Comparison of ENCODE assay signal across 2 cellular contexts in the genomic region with DNA sequence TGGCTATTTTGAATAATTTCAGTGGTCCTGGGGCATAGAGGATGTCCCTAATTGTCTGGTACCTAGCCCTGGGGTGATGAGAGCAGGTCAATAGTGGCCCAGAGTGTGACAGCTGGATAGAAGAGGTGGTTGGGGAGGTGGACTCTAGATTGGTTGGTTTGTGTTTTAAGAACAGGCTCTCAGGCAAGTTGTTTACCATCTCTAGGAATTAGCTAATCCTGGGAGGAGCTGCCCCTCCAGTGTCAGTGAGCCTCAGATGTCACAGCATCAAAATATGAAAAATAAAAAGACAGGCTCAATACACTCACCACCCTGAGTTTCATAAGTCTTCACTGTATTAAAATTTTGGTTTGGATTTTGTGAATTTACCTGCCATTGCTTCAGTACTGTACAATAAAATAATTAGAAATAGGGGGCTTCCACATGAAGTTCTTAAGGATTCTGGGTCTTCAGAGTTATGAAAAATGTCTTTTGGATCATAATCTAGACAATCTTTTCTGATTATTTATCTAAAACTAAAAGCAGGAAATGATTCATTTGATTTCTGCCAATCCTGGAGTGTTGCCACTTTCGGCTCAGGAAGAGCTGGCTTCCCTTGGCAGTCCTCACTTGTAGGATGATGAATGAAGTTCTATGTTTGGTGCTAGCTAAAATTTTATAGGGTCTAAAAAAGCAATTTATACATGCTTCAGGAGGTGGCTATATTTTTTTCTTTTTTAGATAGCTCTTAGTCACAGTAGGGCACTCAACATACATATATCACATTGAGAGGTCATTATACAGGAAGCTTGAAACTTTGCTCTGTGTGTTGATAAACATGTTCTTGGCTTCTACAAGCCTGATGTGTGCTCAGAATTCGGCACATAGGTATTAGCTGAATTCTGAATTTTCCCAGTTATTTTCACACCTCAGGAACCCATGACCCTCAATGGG.
TF ChIP-seq lines count a peak whose summit lies in the region.

No MANE protein-coding gene starts in this region.

TF ChIP-seq in liver, 16 proteins besides CTCF, POLR2A, EP300 and RAD21:
- TF ChIP-seq HNF4A (conservative IDR thresholded peaks at IDR 0.05), result peak in 1 of 2 donors; percentile 23
- TF ChIP-seq FOXA2 (IDR thresholded peaks at IDR 0.05), result no peak

TF ChIP-seq in HepG2, 621 proteins besides CTCF, POLR2A, EP300 and RAD21:
- TF ChIP-seq HDAC6 (IDR thresholded peaks at IDR 0.05; ENCODE audit: low read depth, low read length) (no peak), HNF4A (CRISPR knock-in tag; IDR thresholded peaks at IDR 0.05) (no peak), RAD51 (IDR thresholded peaks at IDR 0.05; ENCODE audit: borderline replicate concordance) (no peak), ZNF841 (CRISPR knock-in tag; IDR thresholded peaks at IDR 0.05; ENCODE audit: borderline replicate concordance) (no peak), ISL2 (CRISPR knock-in tag; IDR thresholded peaks at IDR 0.05) (no peak), NONO (IDR thresholded peaks at IDR 0.05) (no peak), NONO (CRISPR knock-in tag; conservative IDR thresholded peaks at IDR 0.05) (no peak)
- TF ChIP-seq, protein P1, sequence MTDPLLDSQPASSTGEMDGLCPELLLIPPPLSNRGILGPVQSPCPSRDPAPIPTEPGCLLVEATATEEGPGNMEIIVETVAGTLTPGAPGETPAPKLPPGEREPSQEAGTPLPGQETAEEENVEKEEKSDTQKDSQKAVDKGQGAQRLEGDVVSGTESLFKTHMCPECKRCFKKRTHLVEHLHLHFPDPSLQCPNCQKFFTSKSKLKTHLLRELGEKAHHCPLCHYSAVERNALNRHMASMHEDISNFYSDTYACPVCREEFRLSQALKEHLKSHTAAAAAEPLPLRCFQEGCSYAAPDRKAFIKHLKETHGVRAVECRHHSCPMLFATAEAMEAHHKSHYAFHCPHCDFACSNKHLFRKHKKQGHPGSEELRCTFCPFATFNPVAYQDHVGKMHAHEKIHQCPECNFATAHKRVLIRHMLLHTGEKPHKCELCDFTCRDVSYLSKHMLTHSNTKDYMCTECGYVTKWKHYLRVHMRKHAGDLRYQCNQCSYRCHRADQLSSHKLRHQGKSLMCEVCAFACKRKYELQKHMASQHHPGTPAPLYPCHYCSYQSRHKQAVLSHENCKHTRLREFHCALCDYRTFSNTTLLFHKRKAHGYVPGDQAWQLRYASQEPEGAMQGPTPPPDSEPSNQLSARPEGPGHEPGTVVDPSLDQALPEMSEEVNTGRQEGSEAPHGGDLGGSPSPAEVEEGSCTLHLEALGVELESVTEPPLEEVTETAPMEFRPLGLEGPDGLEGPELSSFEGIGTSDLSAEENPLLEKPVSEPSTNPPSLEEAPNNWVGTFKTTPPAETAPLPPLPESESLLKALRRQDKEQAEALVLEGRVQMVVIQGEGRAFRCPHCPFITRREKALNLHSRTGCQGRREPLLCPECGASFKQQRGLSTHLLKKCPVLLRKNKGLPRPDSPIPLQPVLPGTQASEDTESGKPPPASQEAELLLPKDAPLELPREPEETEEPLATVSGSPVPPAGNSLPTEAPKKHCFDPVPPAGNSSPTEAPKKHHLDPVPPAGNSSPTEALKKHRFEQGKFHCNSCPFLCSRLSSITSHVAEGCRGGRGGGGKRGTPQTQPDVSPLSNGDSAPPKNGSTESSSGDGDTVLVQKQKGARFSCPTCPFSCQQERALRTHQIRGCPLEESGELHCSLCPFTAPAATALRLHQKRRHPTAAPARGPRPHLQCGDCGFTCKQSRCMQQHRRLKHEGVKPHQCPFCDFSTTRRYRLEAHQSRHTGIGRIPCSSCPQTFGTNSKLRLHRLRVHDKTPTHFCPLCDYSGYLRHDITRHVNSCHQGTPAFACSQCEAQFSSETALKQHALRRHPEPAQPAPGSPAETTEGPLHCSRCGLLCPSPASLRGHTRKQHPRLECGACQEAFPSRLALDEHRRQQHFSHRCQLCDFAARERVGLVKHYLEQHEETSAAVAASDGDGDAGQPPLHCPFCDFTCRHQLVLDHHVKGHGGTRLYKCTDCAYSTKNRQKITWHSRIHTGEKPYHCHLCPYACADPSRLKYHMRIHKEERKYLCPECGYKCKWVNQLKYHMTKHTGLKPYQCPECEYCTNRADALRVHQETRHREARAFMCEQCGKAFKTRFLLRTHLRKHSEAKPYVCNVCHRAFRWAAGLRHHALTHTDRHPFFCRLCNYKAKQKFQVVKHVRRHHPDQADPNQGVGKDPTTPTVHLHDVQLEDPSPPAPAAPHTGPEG (CRISPR knock-in tag; IDR thresholded peaks at IDR 0.05), result no peak
- TF ChIP-seq, protein P2, sequence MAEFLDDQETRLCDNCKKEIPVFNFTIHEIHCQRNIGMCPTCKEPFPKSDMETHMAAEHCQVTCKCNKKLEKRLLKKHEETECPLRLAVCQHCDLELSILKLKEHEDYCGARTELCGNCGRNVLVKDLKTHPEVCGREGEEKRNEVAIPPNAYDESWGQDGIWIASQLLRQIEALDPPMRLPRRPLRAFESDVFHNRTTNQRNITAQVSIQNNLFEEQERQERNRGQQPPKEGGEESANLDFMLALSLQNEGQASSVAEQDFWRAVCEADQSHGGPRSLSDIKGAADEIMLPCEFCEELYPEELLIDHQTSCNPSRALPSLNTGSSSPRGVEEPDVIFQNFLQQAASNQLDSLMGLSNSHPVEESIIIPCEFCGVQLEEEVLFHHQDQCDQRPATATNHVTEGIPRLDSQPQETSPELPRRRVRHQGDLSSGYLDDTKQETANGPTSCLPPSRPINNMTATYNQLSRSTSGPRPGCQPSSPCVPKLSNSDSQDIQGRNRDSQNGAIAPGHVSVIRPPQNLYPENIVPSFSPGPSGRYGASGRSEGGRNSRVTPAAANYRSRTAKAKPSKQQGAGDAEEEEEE (CRISPR knock-in tag; IDR thresholded peaks at IDR 0.05; ENCODE audit: borderline replicate concordance), result no peak
- TF ChIP-seq, protein P3, sequence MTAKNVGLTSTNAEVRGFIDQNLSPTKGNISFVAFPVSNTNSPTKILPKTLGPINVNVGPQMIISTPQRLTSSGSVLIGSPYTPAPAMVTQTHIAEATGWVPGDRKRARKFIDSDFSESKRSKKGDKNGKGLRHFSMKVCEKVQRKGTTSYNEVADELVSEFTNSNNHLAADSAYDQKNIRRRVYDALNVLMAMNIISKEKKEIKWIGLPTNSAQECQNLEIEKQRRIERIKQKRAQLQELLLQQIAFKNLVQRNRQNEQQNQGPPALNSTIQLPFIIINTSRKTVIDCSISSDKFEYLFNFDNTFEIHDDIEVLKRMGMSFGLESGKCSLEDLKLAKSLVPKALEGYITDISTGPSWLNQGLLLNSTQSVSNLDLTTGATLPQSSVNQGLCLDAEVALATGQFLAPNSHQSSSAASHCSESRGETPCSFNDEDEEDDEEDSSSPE (CRISPR knock-in tag; IDR thresholded peaks at IDR 0.05), result no peak
- TF ChIP-seq, protein P4, sequence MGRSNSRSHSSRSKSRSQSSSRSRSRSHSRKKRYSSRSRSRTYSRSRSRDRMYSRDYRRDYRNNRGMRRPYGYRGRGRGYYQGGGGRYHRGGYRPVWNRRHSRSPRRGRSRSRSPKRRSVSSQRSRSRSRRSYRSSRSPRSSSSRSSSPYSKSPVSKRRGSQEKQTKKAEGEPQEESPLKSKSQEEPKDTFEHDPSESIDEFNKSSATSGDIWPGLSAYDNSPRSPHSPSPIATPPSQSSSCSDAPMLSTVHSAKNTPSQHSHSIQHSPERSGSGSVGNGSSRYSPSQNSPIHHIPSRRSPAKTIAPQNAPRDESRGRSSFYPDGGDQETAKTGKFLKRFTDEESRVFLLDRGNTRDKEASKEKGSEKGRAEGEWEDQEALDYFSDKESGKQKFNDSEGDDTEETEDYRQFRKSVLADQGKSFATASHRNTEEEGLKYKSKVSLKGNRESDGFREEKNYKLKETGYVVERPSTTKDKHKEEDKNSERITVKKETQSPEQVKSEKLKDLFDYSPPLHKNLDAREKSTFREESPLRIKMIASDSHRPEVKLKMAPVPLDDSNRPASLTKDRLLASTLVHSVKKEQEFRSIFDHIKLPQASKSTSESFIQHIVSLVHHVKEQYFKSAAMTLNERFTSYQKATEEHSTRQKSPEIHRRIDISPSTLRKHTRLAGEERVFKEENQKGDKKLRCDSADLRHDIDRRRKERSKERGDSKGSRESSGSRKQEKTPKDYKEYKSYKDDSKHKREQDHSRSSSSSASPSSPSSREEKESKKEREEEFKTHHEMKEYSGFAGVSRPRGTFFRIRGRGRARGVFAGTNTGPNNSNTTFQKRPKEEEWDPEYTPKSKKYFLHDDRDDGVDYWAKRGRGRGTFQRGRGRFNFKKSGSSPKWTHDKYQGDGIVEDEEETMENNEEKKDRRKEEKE (IDR thresholded peaks at IDR 0.05), result no peak
